4 cellular contexts compared by ENCODE assay signal in the genomic region with DNA sequence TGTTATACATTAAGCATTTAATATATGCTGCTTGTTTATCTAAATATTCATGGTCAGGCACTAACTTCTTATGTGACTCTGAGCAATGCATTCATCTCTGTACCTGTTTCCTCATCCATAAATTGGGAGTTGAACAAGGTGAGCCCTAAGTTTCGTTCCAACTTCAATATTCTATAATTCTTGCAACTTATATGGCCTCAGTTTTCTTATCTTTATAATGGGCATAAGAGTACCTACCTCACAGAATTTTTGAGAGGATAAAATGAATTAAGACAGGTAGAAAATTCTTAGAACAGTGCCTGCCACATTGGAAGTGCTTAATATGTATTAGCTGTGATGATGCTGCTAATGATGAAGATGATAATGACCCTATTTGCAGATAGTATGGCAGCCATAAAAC.
"Had no signal": no experiment of that assay in that cellular context is flagged by ENCODE, and none has a peak within 500 bp of the region (broad histone marks: within the 10 kb centered on the region; RNA-seq: fewer than 3 reads in every experiment).

No MANE protein-coding gene starts in this region.

- ATAC-seq: GM12878 had no signal

- DNase-seq: GDM1 had no signal

- FAIRE-seq: G401.6, GM12878, GM19239 had no signal

- H3K4me3 ChIP-seq: GM12878 had no signal
